14 cellular contexts compared by ENCODE assay signal in the genomic region with DNA sequence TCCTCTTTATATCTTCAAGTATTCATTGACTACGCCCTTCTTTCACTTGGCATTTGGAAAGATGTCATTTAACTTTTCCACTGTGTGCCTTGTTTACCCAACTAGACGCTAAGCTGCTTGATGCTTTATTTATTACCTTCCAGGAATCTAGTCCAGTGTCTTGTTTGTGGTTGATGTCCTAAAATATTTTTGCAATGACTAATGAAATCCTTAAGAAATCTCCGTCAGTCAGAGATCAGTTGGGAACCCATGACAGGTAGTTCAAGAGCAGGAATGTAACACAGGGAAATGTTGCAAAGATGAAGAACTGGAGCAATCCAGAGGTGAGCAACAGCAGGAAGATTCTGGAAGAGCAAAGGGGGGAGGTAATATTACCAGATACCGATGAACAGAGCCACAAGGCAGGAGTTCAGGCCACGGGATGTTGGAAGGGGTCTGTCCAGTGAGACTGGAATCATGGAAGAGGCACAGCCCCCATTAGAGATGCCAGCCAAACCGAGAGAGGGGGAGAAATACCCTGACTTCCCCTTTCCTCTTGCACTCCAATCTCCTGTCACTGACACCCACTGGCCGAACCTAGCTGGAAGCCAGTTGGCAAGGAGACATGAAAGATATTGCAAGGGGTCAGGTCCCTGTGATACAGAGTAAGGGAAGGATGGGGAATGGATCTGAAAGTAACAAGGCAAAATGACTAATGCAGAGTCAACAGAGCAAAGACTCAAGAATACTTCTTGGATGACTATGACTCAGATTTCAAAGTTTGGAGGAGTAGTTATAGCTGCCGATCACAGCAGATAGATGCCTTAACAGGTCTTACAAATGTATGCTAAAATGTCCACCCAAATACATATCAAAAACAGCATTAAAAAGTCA.
DNase-seq lines count a peak whose midpoint lies in the region; ATAC-seq and TF ChIP-seq lines count a peak whose summit lies in the region.
"Had no signal": no experiment of that assay in that cellular context is flagged by ENCODE, and none has a peak within 500 bp of the region (broad histone marks: within the 10 kb centered on the region; RNA-seq: fewer than 3 reads in every experiment).

No MANE protein-coding gene starts in this region.

- H3K4me1 Mint-ChIP-seq in HFFc6 (ENCODE audit: low read depth) = peaks cover 15% of the 10 kb centered on the region
- H3K4me1 Mint-ChIP-seq in activated naive CD8-positive, alpha-beta T cell treated with anti-CD3 and anti-CD28 coated beads for 36 hours = no peaks in the 10 kb centered on the region

- H3K9me3 Mint-ChIP-seq in HFFc6 = no peaks in the 10 kb centered on the region
- H3K9me3 Mint-ChIP-seq in activated naive CD8-positive, alpha-beta T cell treated with anti-CD3 and anti-CD28 coated beads for 36 hours = no peaks in the 10 kb centered on the region
- H3K9me3 Mint-ChIP-seq: activated T-cell treated with anti-CD3 and anti-CD28 coated beads, Interleukin-2, amount 50 U/mL, for 4 hours had no signal

- H3K27me3 Mint-ChIP-seq in HFFc6 (ENCODE audit: insufficient read depth) = peaks cover 2% of the 10 kb centered on the region
- no peaks in the 10 kb centered on the region for H3K27me3 Mint-ChIP-seq in activated naive CD8-positive, alpha-beta T cell treated with anti-CD3 and anti-CD28 coated beads for 36 hours

- peak; percentile 66 for DNase-seq in ACHN
- peak; percentile 40 for DNase-seq in HFFc6
- DNase-seq in SW480 (ENCODE audit: low spot score) = peak; percentile 57
- DNase-seq in hepatic stellate cell (ENCODE audit: low spot score) = peak; percentile 47
- no peak for DNase-seq in activated naive CD8-positive, alpha-beta T cell treated with anti-CD3 and anti-CD28 coated beads for 36 hours
- no peak for DNase-seq in NCI-H1694 (lab: John Stamatoyannopoulos, UW)
- DNase-seq: activated CD4-positive, alpha-beta T cell treated with anti-CD3 and anti-CD28 coated beads for 4 hours; activated T-cell treated with anti-CD3 and anti-CD28 coated beads, Interleukin-2, amount 50 U/mL, for 4 hours; adrenal gland; MM.1S; ovary; T-helper 2 cell had no signal

- no peak for TF ChIP-seq CTCF in HFFc6 (IDR thresholded peaks at IDR 0.05)

- no peak overlapping the region for H3K27ac Mint-ChIP-seq in HFFc6
- no peak overlapping the region for H3K27ac Mint-ChIP-seq in activated naive CD8-positive, alpha-beta T cell treated with anti-CD3 and anti-CD28 coated beads for 36 hours

- no peak overlapping the region for H3K4me3 Mint-ChIP-seq in HFFc6
- no peak overlapping the region for H3K4me3 Mint-ChIP-seq in activated naive CD8-positive, alpha-beta T cell treated with anti-CD3 and anti-CD28 coated beads for 36 hours
- H3K4me3 Mint-ChIP-seq: activated T-cell treated with anti-CD3 and anti-CD28 coated beads, Interleukin-2, amount 50 U/mL, for 4 hours had no signal

- no peaks in the 10 kb centered on the region for H3K36me3 Mint-ChIP-seq in HFFc6 (ENCODE audit: low read depth)
- no peaks in the 10 kb centered on the region for H3K36me3 Mint-ChIP-seq in activated naive CD8-positive, alpha-beta T cell treated with anti-CD3 and anti-CD28 coated beads for 36 hours

- ATAC-seq in GM19328 (IDR thresholded peaks at IDR 0.05; ENCODE audit: unreplicated experiment) = no peak
- ATAC-seq in GM21529 (IDR thresholded peaks at IDR 0.05; ENCODE audit: unreplicated experiment) = no peak
- ATAC-seq: activated T-cell treated with anti-CD3 and anti-CD28 coated beads, Interleukin-2, amount 50 U/mL, for 4 hours had no signal

- in situ Hi-C loops in ACHN (cut with HindIII; ENCODE audit: low pct_ligation_motif_present, low pct_unique_long_range_greater_than_20kb, low sequenced_read_pairs) = no loop called here

Comparison
In these comparisons a context has a peak if more than half of its experiments do, and no peak if none do; other contexts are left out.
1. DNase-seq: peak in ACHN (single experiment), HFFc6 (single experiment), SW480 (single experiment) and hepatic stellate cell (single experiment); none in activated naive CD8-positive, alpha-beta T cell treated with anti-CD3 and anti-CD28 coated beads for 36 hours (single experiment) and NCI-H1694 (single experiment).